Comparison of ENCODE assay signal across 19 cellular contexts in genomic region chr2:5537180-5537579, GRCh38.
"Had no signal": no experiment of that assay in that cellular context is flagged by ENCODE, and none has a peak within 500 bp of the region (broad histone marks: within the 10 kb centered on the region; RNA-seq: fewer than 3 reads in every experiment).

No MANE protein-coding gene starts in this region.

- H3K9me3 Mint-ChIP-seq: neural crest cell had no signal

- ATAC-seq: left ventricle myocardium superior; lower lobe of right lung; naive thymus-derived CD8-positive, alpha-beta T cell; sciatic nerve; stimulated activated effector memory CD8-positive, alpha-beta T cell treated with anti-CD3 and anti-CD28 coated beads, Interleukin-12 subunit alpha, Interleukin-12 subunit beta, amount 100 ng/mL, for 72 hours had no signal

- H3K4me3 ChIP-seq: colonic mucosa, esophagus squamous epithelium, lower lobe of right lung, stomach, thyroid gland had no signal

- H2AFZ ChIP-seq: parathyroid adenoma had no signal

- DNase-seq: colonic mucosa; dermis blood vessel endothelial cell; effector memory CD4-positive, alpha-beta T cell; esophagus squamous epithelium; foreskin melanocyte; left ventricle myocardium superior; lower lobe of right lung; naive thymus-derived CD8-positive, alpha-beta T cell; stimulated activated CD4-positive, alpha-beta T cell treated with anti-CD3 and anti-CD28 coated beads, Interleukin-2, amount 100 ng/mL, for 24 hours; stimulated activated CD4-positive, alpha-beta T cell treated with anti-CD3 and anti-CD28 coated beads, Interleukin-4, amount 100 ng/mL, for 24 hours; stimulated activated naive CD4-positive, alpha-beta T cell treated with Interleukin-2 at 50 U/mL for 16 hours; stomach; thyroid gland; trophoblast cell had no signal

- H3K4me1 ChIP-seq: colonic mucosa, esophagus squamous epithelium, lower lobe of right lung, parathyroid adenoma, stomach had no signal

- H3K9me3 ChIP-seq: colonic mucosa, esophagus squamous epithelium, lower lobe of right lung, stomach, thyroid gland had no signal

- H3K36me3 Mint-ChIP-seq: stimulated activated effector memory CD8-positive, alpha-beta T cell treated with anti-CD3 and anti-CD28 coated beads, Interleukin-12 subunit alpha, Interleukin-12 subunit beta, amount 100 ng/mL, for 72 hours had no signal

- H3K27ac Mint-ChIP-seq: naive thymus-derived CD8-positive, alpha-beta T cell; progenitor cell of endocrine pancreas; stimulated activated effector memory CD8-positive, alpha-beta T cell treated with anti-CD3 and anti-CD28 coated beads, Interleukin-12 subunit alpha, Interleukin-12 subunit beta, amount 100 ng/mL, for 72 hours had no signal

- H3K27me3 ChIP-seq: colonic mucosa, esophagus squamous epithelium, thyroid gland had no signal

- H3K9ac ChIP-seq: parathyroid adenoma had no signal

- H3K27ac ChIP-seq: colonic mucosa, esophagus squamous epithelium, lower lobe of right lung, parathyroid adenoma, stomach, thyroid gland had no signal

- H3K4me1 Mint-ChIP-seq: stimulated activated effector memory CD8-positive, alpha-beta T cell treated with anti-CD3 and anti-CD28 coated beads, Interleukin-12 subunit alpha, Interleukin-12 subunit beta, amount 100 ng/mL, for 72 hours had no signal

- H3K36me3 ChIP-seq: colonic mucosa, esophagus squamous epithelium, lower lobe of right lung, stomach, thyroid gland had no signal

- H3K4me3 Mint-ChIP-seq: naive thymus-derived CD8-positive, alpha-beta T cell; neural crest cell; stimulated activated effector memory CD8-positive, alpha-beta T cell treated with anti-CD3 and anti-CD28 coated beads, Interleukin-12 subunit alpha, Interleukin-12 subunit beta, amount 100 ng/mL, for 72 hours had no signal
